In genomic region chr12:46224401-46224800, GRCh38 we compare ENCODE assay signal across 1 cellular context.
TF ChIP-seq lines count a peak whose summit lies in the region.

No MANE protein-coding gene starts in this region.

TF ChIP-seq in SK-N-SH, 30 proteins besides CTCF, POLR2A, EP300 and RAD21 (continued from another document):
- TF ChIP-seq SMC3 (IDR thresholded peaks at IDR 0.05; ENCODE audit: low read depth, low read length) (no peak), RFX5 (IDR thresholded peaks at IDR 0.05; ENCODE audit: low read length) (no peak)
TF ChIP-seq in SK-N-SH: peak in this region for 0.
